ENCODE assay signal across 8 cellular contexts in the genomic region with DNA sequence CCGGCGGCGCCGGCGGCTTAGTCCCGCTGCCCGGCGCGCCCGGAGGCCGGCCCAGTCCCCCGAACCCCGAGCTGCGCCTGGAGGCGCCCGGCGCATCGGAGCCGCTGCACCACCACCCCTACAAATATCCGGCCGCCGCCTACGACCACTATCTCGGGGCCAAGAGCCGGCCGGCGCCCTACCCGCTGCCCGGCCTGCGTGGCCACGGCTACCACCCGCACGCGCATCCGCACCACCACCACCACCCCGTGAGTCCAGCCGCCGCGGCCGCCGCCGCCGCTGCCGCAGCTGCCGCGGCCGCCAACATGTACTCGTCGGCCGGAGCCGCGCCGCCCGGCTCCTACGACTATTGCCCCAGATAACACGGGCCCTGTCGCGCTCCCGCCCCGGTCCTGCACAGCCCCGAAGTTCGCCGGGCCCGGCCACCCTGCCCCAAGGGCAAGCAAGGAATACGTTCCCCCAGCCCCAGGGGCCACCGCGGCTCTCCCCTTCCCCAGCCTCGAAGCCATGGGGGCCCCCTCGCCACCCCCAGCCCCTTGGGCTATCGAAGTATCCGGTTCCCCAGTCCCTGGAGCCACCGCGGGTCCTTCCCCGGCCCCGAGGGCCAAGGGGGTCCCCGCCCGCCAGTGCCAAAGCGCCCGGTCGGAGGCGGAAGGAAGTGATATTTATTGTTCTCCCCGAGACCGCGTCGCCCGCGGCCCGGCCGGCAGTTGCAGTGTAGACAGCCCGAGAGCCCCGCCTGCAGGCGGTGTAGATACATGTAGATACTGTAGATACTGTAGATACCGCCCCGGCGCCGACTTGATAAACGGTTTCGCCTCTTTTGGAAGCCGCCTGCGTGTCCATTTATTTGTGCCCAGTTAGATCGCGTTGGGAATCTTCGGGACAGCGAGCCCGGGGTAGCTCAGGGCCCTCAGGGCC. TPM values are rescaled to one million over a fixed set of nuclear protein-coding genes. Genes with fewer than 3 reads are reported as not detected.
DNase-seq lines count a peak whose midpoint lies in the region; ATAC-seq and TF ChIP-seq lines count a peak whose summit lies in the region.

No MANE protein-coding gene starts in this region.

- peaks cover 81% of the 10 kb centered on the region for H3K27me3 Mint-ChIP-seq in Calu3 (ENCODE audit: unreplicated experiment)
- H3K27me3 Mint-ChIP-seq in stimulated activated naive CD8-positive, alpha-beta T cell treated with anti-CD3 and anti-CD28 coated beads, Interleukin-15, amount 100 ng/mL, for 72 hours = peaks cover 93% of the 10 kb centered on the region

- no peak overlapping the region for H3K27ac Mint-ChIP-seq in Calu3 (ENCODE audit: unreplicated experiment)
- no peak overlapping the region for H3K27ac Mint-ChIP-seq in stimulated activated naive CD8-positive, alpha-beta T cell treated with anti-CD3 and anti-CD28 coated beads, Interleukin-15, amount 100 ng/mL, for 72 hours

- ATAC-seq in stimulated activated naive CD8-positive, alpha-beta T cell treated with anti-CD3 and anti-CD28 coated beads, Interleukin-15, amount 100 ng/mL, for 72 hours = peak; percentile 85
- ATAC-seq in HG03565 (IDR thresholded peaks at IDR 0.05; ENCODE audit: unreplicated experiment) = no peak
- ATAC-seq in GM18517 (IDR thresholded peaks at IDR 0.05; ENCODE audit: unreplicated experiment) = no peak
- ATAC-seq in HG03342 (IDR thresholded peaks at IDR 0.05; ENCODE audit: unreplicated experiment) = no peak

- H3K4me3 ChIP-seq in Peyer's patch (peak overlapping the region; percentile 17 to 51 (median 38)), ascending aorta (peak overlapping the region; percentile 26 to 30), lower leg skin (ENCODE audit: low read depth, poor library complexity, severe bottlenecking) (peak overlapping the region; percentile 22)

- H3K36me3 Mint-ChIP-seq in Calu3 (ENCODE audit: insufficient read depth, unreplicated experiment) = no peaks in the 10 kb centered on the region

- H3K9me3 ChIP-seq in Peyer's patch (peaks cover 0 to 2% (median 0%) of the 10 kb centered on the region in 4 donors), ascending aorta (no peaks in the 10 kb centered on the region)

- CTCF ChIA-PET in Calu3 (lab: Charles Lee) = interaction anchor here (1.0 kb wide), 1 partner anchor 36 kb away, joined by 3 read pairs; no protein-coding TSS in a partner anchor

- H3K36me3 ChIP-seq in Peyer's patch = no peaks in the 10 kb centered on the region
- no peaks in the 10 kb centered on the region for H3K36me3 ChIP-seq in ascending aorta

- BruUV-seq in Calu3 (replicated peaks; lab: Mats Ljungman, UMichigan) = no TSS peak

- H3K4me1 ChIP-seq in Peyer's patch (peaks cover 0 to 27% (median 13%) of the 10 kb centered on the region in 4 donors), ascending aorta (no peaks in the 10 kb centered on the region)

- no peaks in the 10 kb centered on the region for H3K9me3 Mint-ChIP-seq in Calu3 (ENCODE audit: low read depth, unreplicated experiment)
- no peaks in the 10 kb centered on the region for H3K9me3 Mint-ChIP-seq in stimulated activated naive CD8-positive, alpha-beta T cell treated with anti-CD3 and anti-CD28 coated beads, Interleukin-15, amount 100 ng/mL, for 72 hours

- TF ChIP-seq POLR2A in Peyer's patch (IDR thresholded peaks at IDR 0.05) (no peak), lower leg skin (IDR thresholded peaks at IDR 0.05) (no peak)

- intact Hi-C loops in Calu3 (cut with micrococcal nuclease; ENCODE audit: unreplicated experiment) (no loop called here), ascending aorta (cut with DNase I) (no loop called here), lower leg skin (cut with DNase I; ENCODE audit: low total_unique reads) (no loop called here)

- peak overlapping the region in 1 of 4 donors; percentile 19 for H3K27ac ChIP-seq in Peyer's patch
- H3K27ac ChIP-seq in ascending aorta = no peak overlapping the region

- H3K27me3 ChIP-seq in Peyer's patch = peaks cover 0 to 59% of the 10 kb centered on the region in 2 donors
- no peaks in the 10 kb centered on the region for H3K27me3 ChIP-seq in ascending aorta

- 30 to 37% methylated on average over 47 to 84 of the region's 105 CpGs for WGBS in lower leg skin, 2 donors

- no peaks in the 10 kb centered on the region for H3K4me1 Mint-ChIP-seq in Calu3 (ENCODE audit: low read depth, unreplicated experiment)
- H3K4me1 Mint-ChIP-seq in stimulated activated naive CD8-positive, alpha-beta T cell treated with anti-CD3 and anti-CD28 coated beads, Interleukin-15, amount 100 ng/mL, for 72 hours = peaks cover 19% of the 10 kb centered on the region

- peak; percentile 75 for DNase-seq in Calu3
- DNase-seq in Peyer's patch = peak; percentile 47 to 77 (median 68)
- peak in 1 of 2 donors; percentile 73 for DNase-seq in ascending aorta (ENCODE audit: low spot score in 2 of 2)
- DNase-seq in lower leg skin (ENCODE audit: low spot score in 2 of 2) = no peak
- DNase-seq in stimulated activated naive CD8-positive, alpha-beta T cell treated with anti-CD3 and anti-CD28 coated beads, Interleukin-15, amount 100 ng/mL, for 72 hours = peak; percentile 57 to 72

- peak overlapping the region; percentile 70 for H3K4me3 Mint-ChIP-seq in Calu3 (ENCODE audit: low read depth, unreplicated experiment)
- H3K4me3 Mint-ChIP-seq in stimulated activated naive CD8-positive, alpha-beta T cell treated with anti-CD3 and anti-CD28 coated beads, Interleukin-15, amount 100 ng/mL, for 72 hours = peak overlapping the region; percentile 68 to 78

- TF ChIP-seq CTCF in Calu3 (IDR thresholded peaks at IDR 0.05; ENCODE audit: unreplicated experiment) (peak; percentile 50), Peyer's patch (IDR thresholded peaks at IDR 0.05) (peak in 3 of 6 experiments; percentile 14 to 46 (median 29)), ascending aorta (IDR thresholded peaks at IDR 0.05) (no peak), lower leg skin (IDR thresholded peaks at IDR 0.05) (no peak)

RNA-seq across cellular contexts. Expression of a gene that starts 6.2 kb away (rescaled TPM):
- total RNA-seq in Calu3 (2022) (not detected in 2 replicates), Peyer's patch (1 to 10 TPM in 2 of 4 donors, under 1 TPM in 1, not detected in 1; 0.70 to 4.1 (median 1.1) TPM), ascending aorta (not detected), lower leg skin (10 to 100 TPM in 1 of 4 donors, 1 to 10 TPM in 3; 1.5 to 14.1 (median 4.9) TPM)

RNA-seq across cellular contexts. Expression of a gene that starts 43.4 kb away (rescaled TPM):
- total RNA-seq in Calu3 (2022) (not detected in 2 replicates), Peyer's patch (1 to 10 TPM; 1.1 to 9.1 (median 2.0) TPM), ascending aorta (50.2 TPM), lower leg skin (10 to 100 TPM; 39.8 to 65.1 (median 51.0) TPM)

RNA-seq across cellular contexts. Expression of a gene that starts 52.5 kb away (rescaled TPM):
- total RNA-seq in Calu3 (2022) (2.3 and 3.3 TPM in 2 replicates), Peyer's patch (10 to 100 TPM in 1 of 4 donors, 1 to 10 TPM in 3; 2.8 to 20.6 (median 5.0) TPM), ascending aorta (105 TPM), lower leg skin (100 to 1,000 TPM; 102 to 193 (median 125) TPM)

Comparison
In these comparisons a context has a peak if more than half of its experiments do, and no peak if none do; other contexts are left out.
1. DNase-seq: peak in Calu3 (single experiment), Peyer's patch (3 of 3) and stimulated activated naive CD8-positive, alpha-beta T cell treated with anti-CD3 and anti-CD28 coated beads, Interleukin-15, amount 100 ng/mL, for 72 hours (2 of 2); none in lower leg skin (0 of 2).
2. Peak in every context shown above with its lines, with median percentiles within 50 percentile points of each other: H3K4me3 ChIP-seq.